ENCODE assay signal across 9 cellular contexts in genomic region chr10:117374506-117375359, GRCh38. TPM values are rescaled to one million over a fixed set of nuclear protein-coding genes. Genes with fewer than 3 reads are reported as not detected.
DNase-seq lines count a peak whose midpoint lies in the region; ATAC-seq, FAIRE-seq and TF ChIP-seq lines count a peak whose summit lies in the region.
"Had no signal": no experiment of that assay in that cellular context is flagged by ENCODE, and none has a peak within 500 bp of the region (broad histone marks: within the 10 kb centered on the region; RNA-seq: fewer than 3 reads in every experiment).

No MANE protein-coding gene starts in this region.

- no peaks in the 10 kb centered on the region for H3K9me1 ChIP-seq in endothelial cell of umbilical vein (replicated peaks; ENCODE audit: control insufficient read depth, extremely low read depth, insufficient read depth, low read length)

- no peaks in the 10 kb centered on the region for H3K9me3 ChIP-seq in endothelial cell of umbilical vein (replicated peaks; ENCODE audit: control insufficient read depth, insufficient read depth, low read length)

- CTCF ChIA-PET in endothelial cell of umbilical vein (lab: Charles Lee) = interaction anchor here (0.5 to 2.9 kb wide), 14 partner anchors 9 to 958 kb away, joined by 3 to 12 read pairs (median 4); no protein-coding TSS in a partner anchor

- peak overlapping the region; percentile 83 for H3K27ac ChIP-seq in endothelial cell of umbilical vein (ENCODE audit: insufficient read depth, low read depth, low read length)

- no peaks in the 10 kb centered on the region for H3K9me3 Mint-ChIP-seq in IgD-negative memory B cell
- H3K9me3 Mint-ChIP-seq in stimulated activated naive CD8-positive, alpha-beta T cell treated with anti-CD3 and anti-CD28 coated beads, Interleukin-15, Interleukin-2, amounts not matched to agents 100 ng/mL and 50 ng/mL, for 24 hours = no peaks in the 10 kb centered on the region

- H3K27me3 ChIP-seq in endothelial cell of umbilical vein (ENCODE audit: control insufficient read depth in 2 of 2, insufficient read depth in 2 of 2, low read length in 2 of 2) = peaks cover 16 to 23% of the 10 kb centered on the region in 2 experiments

- TF ChIP-seq POLR2A in endothelial cell of umbilical vein (IDR thresholded peaks at IDR 0.05; ENCODE audit: low read depth, low read length) = no peak

- H3K9ac ChIP-seq in endothelial cell of umbilical vein (replicated peaks; ENCODE audit: extremely low read depth, insufficient read depth, low read length) = peak overlapping the region; percentile 86

- H3K36me3 ChIP-seq in endothelial cell of umbilical vein (ENCODE audit: control insufficient read depth in 2 of 2, extremely low read depth in 1 of 2, insufficient read depth in 2 of 2, low read length in 2 of 2) = no peaks in the 10 kb centered on the region

- no TSS peak for BruUV-seq in endothelial cell of umbilical vein (replicated peaks; lab: Mats Ljungman, UMichigan)

- peaks cover 9% of the 10 kb centered on the region for H4K20me1 ChIP-seq in endothelial cell of umbilical vein (replicated peaks; ENCODE audit: control insufficient read depth, extremely low read depth, insufficient read depth, low read length)

- H3K4me2 ChIP-seq in endothelial cell of umbilical vein (ENCODE audit: insufficient read depth, low read length) = peak overlapping the region; percentile 82

- peaks cover 19 to 27% (median 25%) of the 10 kb centered on the region in 3 donors for H3K4me1 Mint-ChIP-seq in IgD-negative memory B cell
- H3K4me1 Mint-ChIP-seq in stimulated activated naive CD8-positive, alpha-beta T cell treated with anti-CD3 and anti-CD28 coated beads, Interleukin-15, Interleukin-2, amounts not matched to agents 100 ng/mL and 50 ng/mL, for 24 hours (ENCODE audit: low read depth) = peaks cover 38% of the 10 kb centered on the region

- peaks cover 6% of the 10 kb centered on the region for H3K27me3 Mint-ChIP-seq in IgD-negative memory B cell
- peaks cover 28% of the 10 kb centered on the region for H3K27me3 Mint-ChIP-seq in stimulated activated naive CD8-positive, alpha-beta T cell treated with anti-CD3 and anti-CD28 coated beads, Interleukin-15, Interleukin-2, amounts not matched to agents 100 ng/mL and 50 ng/mL, for 24 hours

- H3K4me3 ChIP-seq in endothelial cell of umbilical vein (replicated peaks in 1 of 3; ENCODE audit: insufficient read depth in 1 of 3, low read depth in 1 of 3, low read length in 3 of 3) = peak overlapping the region; percentile 29 to 88 (median 84)

- FAIRE-seq in endothelial cell of umbilical vein (lab: Jason Lieb, UNC) = no peak
- FAIRE-seq: A204.1 had no signal

- POLR2A ChIA-PET in endothelial cell of umbilical vein (lab: Charles Lee) = no interaction called here

- intact Hi-C loops in endothelial cell of umbilical vein (cut with micrococcal nuclease) = loop anchor here (1.0 to 10.0 kb wide), 8 partner anchors 8 to 1380 kb away; partner anchors contain the start of genes CACUL1, RAB11FIP2 and SHTN1

- peak; percentile 38 for ATAC-seq in GM21723 (IDR thresholded peaks at IDR 0.05; ENCODE audit: unreplicated experiment)

- H2AFZ ChIP-seq in endothelial cell of umbilical vein (ENCODE audit: low read depth, low read length) = peak overlapping the region; percentile 69

- dilution Hi-C loops in endothelial cell of umbilical vein (cut with MboI; ENCODE audit: extremely low pct_ligation_motif_present, low sequenced_read_pairs) = no loop called here

- H3K27ac Mint-ChIP-seq in IgD-negative memory B cell = peak overlapping the region; percentile 78 to 92 (median 88)
- H3K27ac Mint-ChIP-seq in stimulated activated naive CD8-positive, alpha-beta T cell treated with anti-CD3 and anti-CD28 coated beads, Interleukin-15, Interleukin-2, amounts not matched to agents 100 ng/mL and 50 ng/mL, for 24 hours = peak overlapping the region; percentile 84

- peaks cover 21% of the 10 kb centered on the region for H3K4me1 ChIP-seq in endothelial cell of umbilical vein (ENCODE audit: control insufficient read depth, extremely low read depth, insufficient read depth, low read length)

- H3K36me3 Mint-ChIP-seq in IgD-negative memory B cell = peaks cover 1% of the 10 kb centered on the region
- peaks cover 22% of the 10 kb centered on the region for H3K36me3 Mint-ChIP-seq in stimulated activated naive CD8-positive, alpha-beta T cell treated with anti-CD3 and anti-CD28 coated beads, Interleukin-15, Interleukin-2, amounts not matched to agents 100 ng/mL and 50 ng/mL, for 24 hours (ENCODE audit: low read depth)

- H3K79me2 ChIP-seq in endothelial cell of umbilical vein (ENCODE audit: control insufficient read depth, insufficient read depth, low read length) = peaks cover 52% of the 10 kb centered on the region

- peak overlapping the region; percentile 93 to 98 (median 96) for H3K4me3 Mint-ChIP-seq in IgD-negative memory B cell
- H3K4me3 Mint-ChIP-seq in stimulated activated naive CD8-positive, alpha-beta T cell treated with anti-CD3 and anti-CD28 coated beads, Interleukin-15, Interleukin-2, amounts not matched to agents 100 ng/mL and 50 ng/mL, for 24 hours = peak overlapping the region; percentile 92

- no peak for TF ChIP-seq CTCF in endothelial cell of umbilical vein (IDR thresholded peaks at IDR 0.05; ENCODE audit: extremely low read depth in 1 of 2, insufficient read depth in 1 of 2, low read depth in 1 of 2, low read length in 2 of 2)

- peak; percentile 79 for DNase-seq in DMS 273 (lab: John Stamatoyannopoulos, UW; ENCODE audit: unreplicated experiment)
- no peak for DNase-seq in DMS 273 treated with DMSO at 0.1 percent for 48 hours (lab: John Stamatoyannopoulos, UW)
- DNase-seq in activated CD4-positive, alpha-beta T cell treated with anti-CD3 and anti-CD28 coated beads, Interleukin-2, amount 50 U/mL, for 1 hour = peak; percentile 4
- DNase-seq in endothelial cell of umbilical vein (ENCODE audit: low read depth, low spot score) = peak; percentile 46
- DNase-seq in mesenteric fat pad (ENCODE audit: low spot score) = peak; percentile 90

TF ChIP-seq in endothelial cell of umbilical vein, 7 proteins besides CTCF, POLR2A, EP300 and RAD21:
- no peak for TF ChIP-seq EZH2 (IDR thresholded peaks at IDR 0.05; ENCODE audit: borderline replicate concordance, low read depth, low read length, severe bottlenecking)
- no peak for TF ChIP-seq FOS (IDR thresholded peaks at IDR 0.05; ENCODE audit: borderline replicate concordance, insufficient read depth, low read length)
- no peak for TF ChIP-seq MYC (IDR thresholded peaks at IDR 0.05; ENCODE audit: low read depth, low read length)
- TF ChIP-seq POLR2AphosphoS5 (IDR thresholded peaks at IDR 0.05; ENCODE audit: insufficient read depth, low read depth, low read length) = no peak

RNA-seq across cellular contexts. Expression of gene PDZD8, which starts 0.5 kb away (rescaled TPM):
- polyA plus RNA-seq in IgD-negative memory B cell = 8.2 TPM
- 21.9 and 22.6 TPM in 2 replicates for total RNA-seq in endothelial cell of umbilical vein
- polyA plus RNA-seq in endothelial cell of umbilical vein = 3.8 and 5.9 TPM in 2 replicates
- 9.2 and 9.5 TPM in 2 replicates for polyA plus RNA-seq in endothelial cell of umbilical vein (2011; cell fraction: cytosol; rRNA removed)
- 9.2 and 12.1 TPM in 2 replicates for polyA plus RNA-seq in endothelial cell of umbilical vein (2011; cell fraction: nucleus; rRNA removed)
- 18.0 and 24.7 TPM in 2 replicates for polyA plus RNA-seq in endothelial cell of umbilical vein (2012)
- 25.5 and 32.3 TPM in 2 replicates for polyA minus RNA-seq in endothelial cell of umbilical vein
- 76.1 TPM for polyA minus RNA-seq in endothelial cell of umbilical vein (2011; cell fraction: cytosol; rRNA and poly(A)+ RNA removed)
- 21.2 and 26.4 TPM in 2 replicates for polyA minus RNA-seq in endothelial cell of umbilical vein (2011; cell fraction: nucleus; rRNA and poly(A)+ RNA removed)
- total RNA-seq in mesenteric fat pad = 36.7 TPM
